ENCODE assay signal across 18 cellular contexts in the genomic region with DNA sequence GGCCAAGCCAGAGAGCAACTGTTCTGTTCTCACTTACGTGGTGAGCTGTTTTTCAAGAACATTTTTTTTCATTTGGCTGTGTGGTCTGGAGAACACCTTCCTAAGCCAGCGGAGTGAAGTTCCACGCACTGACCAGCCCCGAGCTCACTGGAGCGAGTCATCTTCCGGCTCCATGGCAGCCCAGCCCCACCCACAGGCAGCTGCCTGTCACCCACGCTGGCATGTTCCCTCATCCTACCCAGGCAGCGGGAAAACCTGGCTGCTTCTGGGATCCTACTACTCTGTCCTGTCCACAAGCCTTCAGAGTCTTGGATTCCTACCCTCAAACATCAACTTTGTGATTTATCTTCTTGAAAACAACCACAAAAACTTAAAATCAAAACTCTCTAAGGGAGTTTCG.
DNase-seq lines count a peak whose midpoint lies in the region; ATAC-seq and TF ChIP-seq lines count a peak whose summit lies in the region.
"Had no signal": no experiment of that assay in that cellular context is flagged by ENCODE, and none has a peak within 500 bp of the region (broad histone marks: within the 10 kb centered on the region; RNA-seq: fewer than 3 reads in every experiment).

No MANE protein-coding gene starts in this region.

- no peak for TF ChIP-seq CTCF in cardiac fibroblast (IDR thresholded peaks at IDR 0.05; ENCODE audit: low read depth, low read length)
- TF ChIP-seq CTCF in left ventricle myocardium inferior (IDR thresholded peaks at IDR 0.05; ENCODE audit: borderline replicate concordance), result no peak

- ATAC-seq in HG03469 (IDR thresholded peaks at IDR 0.05; ENCODE audit: unreplicated experiment) (no peak), GM21515 (IDR thresholded peaks at IDR 0.05; ENCODE audit: unreplicated experiment) (no peak)
- ATAC-seq: activated naive CD4-positive, alpha-beta T cell treated with anti-CD3 and anti-CD28 coated beads, Interleukin-2, amount 50 U/mL, for 72 hours had no signal

- H3K4me1 ChIP-seq in left ventricle myocardium inferior, result peaks cover 28% of the 10 kb centered on the region

- H3K36me3 ChIP-seq in MG63, result no peaks in the 10 kb centered on the region
- peaks cover 8% of the 10 kb centered on the region for H3K36me3 ChIP-seq in left ventricle myocardium inferior

- H3K4me3 ChIP-seq in MG63 (no peak overlapping the region), cardiac fibroblast (replicated peaks in 1 of 2; ENCODE audit: low read depth in 2 of 2, low read length in 2 of 2) (no peak overlapping the region), left ventricle myocardium inferior (no peak overlapping the region)
- H3K4me3 ChIP-seq: lung had no signal

- no peak overlapping the region for H3K27ac ChIP-seq in left ventricle myocardium inferior (replicated peaks)

- DNase-seq in H4 (ENCODE audit: low spot score) (peak; percentile 18), MG63 (peak; percentile 12), cardiac fibroblast (ENCODE audit: low read depth in 2 of 2) (peak; percentile 12 to 22), myocyte (ENCODE audit: low read depth) (peak; percentile 70), left ventricle myocardium inferior (no peak), NCI-H1417 treated with DMSO at 0.1 percent for 48 hours (lab: John Stamatoyannopoulos, UW) (no peak)
- DNase-seq: activated CD4-positive, alpha-beta T cell treated with anti-CD3 and anti-CD28 coated beads, Interleukin-2, amount 10 ng/mL, durations not matched to agents 7 days and 5 days; activated T-cell treated with anti-CD3 and anti-CD28 coated beads, Interleukin-2, amount 50 U/mL, for 1 hour; caudate nucleus; endodermal cell; foreskin melanocyte; retina; SHP77 treated with DMSO at 0.1 percent for 48 hours; T-helper 9 cell had no signal

- intact Hi-C loops in left ventricle myocardium inferior (cut with micrococcal nuclease), result loop anchor here (5.0 kb wide), 1 partner anchor 595 kb away; no protein-coding TSS in a partner anchor

- H3K27me3 ChIP-seq in MG63, result no peaks in the 10 kb centered on the region
- no peaks in the 10 kb centered on the region for H3K27me3 ChIP-seq in left ventricle myocardium inferior (ENCODE audit: low read depth)

- H3K9me3 ChIP-seq in MG63 (no peaks in the 10 kb centered on the region), left ventricle myocardium inferior (replicated peaks) (no peaks in the 10 kb centered on the region)

Comparison
In these comparisons a context has a peak if more than half of its experiments do, and no peak if none do; other contexts are left out.
1. DNase-seq: peak in H4 (single experiment), MG63 (single experiment), cardiac fibroblast (2 of 2) and myocyte (single experiment); none in left ventricle myocardium inferior (single experiment) and NCI-H1417 treated with DMSO at 0.1 percent for 48 hours (single experiment).